30 cellular contexts compared by ENCODE assay signal in genomic region chr2:207754498-207755383, GRCh38.
"Had no signal": no experiment of that assay in that cellular context is flagged by ENCODE, and none has a peak within 500 bp of the region (broad histone marks: within the 10 kb centered on the region; RNA-seq: fewer than 3 reads in every experiment).

No MANE protein-coding gene starts in this region.

- H3K4me3 ChIP-seq: left lung, lower lobe of right lung, right atrium auricular region, skin epidermis, stomach, testis, thyroid gland, transverse colon, upper lobe of left lung, vagina had no signal

- H3K4me1 ChIP-seq: lower lobe of right lung, parathyroid adenoma, right atrium auricular region, testis, thyroid gland, upper lobe of left lung, vagina had no signal

- H3K9ac ChIP-seq: parathyroid adenoma had no signal

- H3K27me3 Mint-ChIP-seq: stimulated activated naive B cell treated with anti-CD40 and anti-IgM and Interleukin-4, amounts not matched to agents 10 μg/mL and 1 μg/mL and 100 μg/mL, for 72 hours had no signal

- H3K27me3 ChIP-seq: left lung, neutrophil, right atrium auricular region, stomach, testis, thyroid gland, transverse colon, upper lobe of left lung, vagina had no signal

- ATAC-seq: left colon; left lung; lower lobe of right lung; naive thymus-derived CD8-positive, alpha-beta T cell; sciatic nerve; stimulated activated naive B cell treated with anti-CD40 and anti-IgM and Interleukin-4, amounts not matched to agents 10 μg/mL and 1 μg/mL and 100 μg/mL, for 72 hours; stimulated activated naive CD8-positive, alpha-beta T cell treated with anti-CD3 and anti-CD28 coated beads, Interleukin-15, Interleukin-2, amounts not matched to agents 100 U/mL and 50 U/mL, for 24 hours had no signal

- FAIRE-seq: islet of Langerhans, kidney had no signal

- H3K79me2 ChIP-seq: parathyroid adenoma had no signal

- H3K27ac ChIP-seq: left lung, lower lobe of right lung, neutrophil, parathyroid adenoma, right atrium auricular region, skin epidermis, stomach, testis, thyroid gland, transverse colon, upper lobe of left lung, vagina had no signal

- H3K4me3 Mint-ChIP-seq: immature natural killer cell; naive thymus-derived CD8-positive, alpha-beta T cell; nephron; neural crest cell; stimulated activated naive B cell treated with anti-CD40 and anti-IgM and Interleukin-4, amounts not matched to agents 10 μg/mL and 1 μg/mL and 100 μg/mL, for 72 hours had no signal

- H2AFZ ChIP-seq: parathyroid adenoma had no signal

- DNase-seq: hypothalamus; immature natural killer cell; kidney; left colon; left lung; lower lobe of right lung; mammary epithelial cell; mesenchymal stem cell; naive thymus-derived CD8-positive, alpha-beta T cell; occipital lobe; stimulated activated CD4-positive, alpha-beta T cell treated with anti-CD3 and anti-CD28 coated beads, Interleukin-12 subunit alpha, Interleukin-12 subunit beta, amount 100 ng/mL, for 4 hours; stimulated activated CD4-positive, alpha-beta T cell treated with anti-CD3 and anti-CD28 coated beads, Interleukin-15, amount 100 ng/mL, for 24 hours; stimulated activated CD4-positive, alpha-beta T cell treated with anti-CD3 and anti-CD28 coated beads, Interleukin-2, amount 100 ng/mL, for 24 hours; stimulated activated CD4-positive, alpha-beta T cell treated with anti-CD3 and anti-CD28 coated beads, Interleukin-4, amount 100 ng/mL, for 1 hour; stimulated activated naive B cell treated with anti-CD40 and anti-IgM and Interleukin-4, amounts not matched to agents 10 μg/mL and 1 μg/mL and 100 μg/mL, for 72 hours; stimulated activated naive CD8-positive, alpha-beta T cell treated with anti-CD3 and anti-CD28 coated beads, Interleukin-15, Interleukin-2, amounts not matched to agents 100 U/mL and 50 U/mL, for 24 hours; stomach; testis; thyroid gland; transverse colon; upper lobe of left lung had no signal

- H3K9me3 ChIP-seq: left lung, lower lobe of right lung, neutrophil, right atrium auricular region, stomach, testis, thyroid gland, transverse colon, upper lobe of left lung, vagina had no signal

- H3K9me3 Mint-ChIP-seq: immature natural killer cell; naive thymus-derived CD8-positive, alpha-beta T cell; nephron; neural crest cell; stimulated activated naive B cell treated with anti-CD40 and anti-IgM and Interleukin-4, amounts not matched to agents 10 μg/mL and 1 μg/mL and 100 μg/mL, for 72 hours had no signal

- H3K4me1 Mint-ChIP-seq: immature natural killer cell; naive thymus-derived CD8-positive, alpha-beta T cell; nephron had no signal

- H3K36me3 ChIP-seq: vagina had no signal
